8 cellular contexts compared by ENCODE assay signal in the genomic region with DNA sequence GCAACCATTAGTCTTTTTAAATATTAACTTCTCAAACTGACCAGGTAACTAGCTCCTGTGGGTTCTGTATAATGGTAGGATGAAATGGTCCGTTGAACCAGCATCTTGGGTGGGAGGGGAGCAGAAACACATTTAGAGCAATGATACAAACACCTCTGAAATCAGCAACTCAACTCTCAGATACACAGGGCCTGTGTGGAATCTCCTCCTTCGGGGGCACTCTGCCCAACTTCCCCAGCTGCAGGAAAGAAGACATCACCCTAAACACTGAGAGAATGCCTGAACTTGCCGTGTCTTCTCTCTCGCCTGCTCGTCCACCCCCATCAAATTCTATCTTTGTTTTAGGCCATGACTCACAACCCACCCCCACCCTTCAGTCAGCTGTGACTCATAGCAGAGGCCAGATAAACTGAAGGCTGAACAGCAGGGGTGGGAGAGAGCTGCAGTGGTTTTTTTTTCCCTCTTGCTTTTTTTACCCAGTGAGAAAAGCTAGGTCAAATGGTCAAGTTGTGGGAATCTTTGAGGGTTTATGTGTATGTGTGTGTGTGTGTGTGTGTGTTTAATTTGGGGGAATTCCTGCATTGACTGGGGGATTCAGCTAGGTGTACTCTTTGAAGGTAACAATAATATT.
DNase-seq lines count a peak whose midpoint lies in the region; ATAC-seq, FAIRE-seq and TF ChIP-seq lines count a peak whose summit lies in the region.

No MANE protein-coding gene starts in this region.

- TF ChIP-seq POLR2A in body of pancreas (IDR thresholded peaks at IDR 0.05) (no peak), esophagus muscularis mucosa (IDR thresholded peaks at IDR 0.05; ENCODE audit: low read depth) (no peak)

- intact Hi-C loops in body of pancreas (cut with DNase I) = no loop called here
- intact Hi-C loops in kidney (cut with DNase I) = no loop called here
- intact Hi-C loops in tibial artery (cut with DNase I; ENCODE audit: low total_unique reads) = no loop called here
- intact Hi-C loops in esophagus muscularis mucosa (cut with DNase I) = no loop called here

- peaks cover 19% of the 10 kb centered on the region for H3K4me1 ChIP-seq in body of pancreas
- peaks cover 0 to 5% of the 10 kb centered on the region in 2 donors for H3K4me1 ChIP-seq in kidney (ENCODE audit: control insufficient read depth in 1 of 2, insufficient read depth in 1 of 2, low read depth in 1 of 2, low read length in 2 of 2)
- H3K4me1 ChIP-seq in tibial artery = peaks cover 0 to 17% (median 11%) of the 10 kb centered on the region in 4 donors
- peaks cover 12 to 18% (median 14%) of the 10 kb centered on the region in 4 donors for H3K4me1 ChIP-seq in esophagus muscularis mucosa

- peak overlapping the region in 1 of 4 donors; percentile 45 for H3K27ac ChIP-seq in body of pancreas
- H3K27ac ChIP-seq in kidney (ENCODE audit: low read depth in 2 of 2, low read length in 2 of 2) = peak overlapping the region in 1 of 2 donors; percentile 3
- H3K27ac ChIP-seq in tibial artery = peak overlapping the region; percentile 19 to 42
- peak overlapping the region in 1 of 4 donors; percentile 49 for H3K27ac ChIP-seq in esophagus muscularis mucosa (replicated peaks in 1 of 4)

- no peak overlapping the region for H3K9ac ChIP-seq in kidney (ENCODE audit: low read length in 2 of 2)

- 29 to 30% methylated on average over 5 of the region's 5 CpGs for WGBS in body of pancreas, 2 donors
- 29% methylated on average over 5 of the region's 5 CpGs for WGBS in esophagus muscularis mucosa

- no peak for TF ChIP-seq EP300 in esophagus muscularis mucosa (IDR thresholded peaks at IDR 0.05)

- H3K36me3 ChIP-seq in body of pancreas (replicated peaks in 1 of 2; ENCODE audit: insufficient read depth in 1 of 2, low read depth in 2 of 2) (no peaks in the 10 kb centered on the region), kidney (ENCODE audit: control insufficient read depth in 1 of 2, insufficient read depth in 2 of 2, low read length in 2 of 2) (no peaks in the 10 kb centered on the region), tibial artery (no peaks in the 10 kb centered on the region), esophagus muscularis mucosa (no peaks in the 10 kb centered on the region)

- H3K9me3 ChIP-seq in body of pancreas = no peaks in the 10 kb centered on the region
- H3K9me3 ChIP-seq in kidney (ENCODE audit: control insufficient read depth in 1 of 2, low read length in 2 of 2) = no peaks in the 10 kb centered on the region
- H3K9me3 ChIP-seq in tibial artery = no peaks in the 10 kb centered on the region
- no peaks in the 10 kb centered on the region for H3K9me3 ChIP-seq in esophagus muscularis mucosa

- TF ChIP-seq CTCF in body of pancreas (IDR thresholded peaks at IDR 0.05) = peak in 2 of 7 experiments; percentile 14 to 16
- TF ChIP-seq CTCF in kidney (IDR thresholded peaks at IDR 0.05; ENCODE audit: borderline replicate concordance, extremely low read depth, insufficient read depth) = no peak
- TF ChIP-seq CTCF in tibial artery (IDR thresholded peaks at IDR 0.05) = peak in 1 of 2 experiments; percentile 10
- TF ChIP-seq CTCF in esophagus muscularis mucosa (IDR thresholded peaks at IDR 0.05) = no peak

- H3K27me3 ChIP-seq in body of pancreas = no peaks in the 10 kb centered on the region
- no peaks in the 10 kb centered on the region for H3K27me3 ChIP-seq in tibial artery
- H3K27me3 ChIP-seq in esophagus muscularis mucosa = no peaks in the 10 kb centered on the region

- FAIRE-seq in kidney (lab: Jason Lieb, UNC) = no peak

- H3K4me3 ChIP-seq in body of pancreas (no peak overlapping the region), kidney (ENCODE audit: low read length in 2 of 2) (no peak overlapping the region), tibial artery (no peak overlapping the region), esophagus muscularis mucosa (no peak overlapping the region)

- peak; percentile 78 for DNase-seq in Ammon's horn (ENCODE audit: low spot score)
- DNase-seq in LoVo (ENCODE audit: low spot score) = peak; percentile 84
- peak; percentile 28 to 58 (median 39) for DNase-seq in body of pancreas
- peak; percentile 66 for DNase-seq in kidney
- DNase-seq in tibial artery = peak; percentile 25 to 74
- DNase-seq in esophagus muscularis mucosa (ENCODE audit: extremely low spot score) = no peak

- ATAC-seq in GM21619 (IDR thresholded peaks at IDR 0.05; ENCODE audit: unreplicated experiment) (peak; percentile 58), body of pancreas (peak; percentile 84), GM18867 (IDR thresholded peaks at IDR 0.05; ENCODE audit: unreplicated experiment) (no peak)
